ENCODE assay signal across 2 cellular contexts in genomic region chr3:38658886-38659285, GRCh38.
TF ChIP-seq lines count a peak whose summit lies in the region.

No MANE protein-coding gene starts in this region.

TF ChIP-seq in GM23338, 12 proteins besides CTCF, POLR2A, EP300 and RAD21:
- TF ChIP-seq ZNF462 (CRISPR knock-in tag; IDR thresholded peaks at IDR 0.05): no peak
- TF ChIP-seq JUNB (IDR thresholded peaks at IDR 0.05; ENCODE audit: unreplicated experiment): no peak
- no peak for TF ChIP-seq CREB1 (CRISPR knock-in tag; IDR thresholded peaks at IDR 0.05; ENCODE audit: low read depth)
- no peak for TF ChIP-seq EZH2phosphoT487 (IDR thresholded peaks at IDR 0.05; ENCODE audit: unreplicated experiment)
- TF ChIP-seq NANOG (IDR thresholded peaks at IDR 0.05; ENCODE audit: borderline replicate concordance): no peak
- no peak for TF ChIP-seq ETS1 (IDR thresholded peaks at IDR 0.05)
- TF ChIP-seq REST (IDR thresholded peaks at IDR 0.05; ENCODE audit: unreplicated experiment): no peak
- no peak for TF ChIP-seq ZNF331 (CRISPR knock-in tag; IDR thresholded peaks at IDR 0.05; ENCODE audit: low read depth)
- no peak for TF ChIP-seq EZH2 (IDR thresholded peaks at IDR 0.05; ENCODE audit: low read depth, unreplicated experiment)
- TF ChIP-seq ZNF114 (CRISPR knock-in tag; IDR thresholded peaks at IDR 0.05): no peak
- no peak for TF ChIP-seq STAT1 (IDR thresholded peaks at IDR 0.05; ENCODE audit: unreplicated experiment)
- TF ChIP-seq POLR2AphosphoS5 (IDR thresholded peaks at IDR 0.05; ENCODE audit: low read depth): no peak

TF ChIP-seq in endothelial cell of umbilical vein, 7 proteins besides CTCF, POLR2A, EP300 and RAD21:
- TF ChIP-seq EZH2 (IDR thresholded peaks at IDR 0.05; ENCODE audit: borderline replicate concordance, low read depth, low read length, severe bottlenecking) (no peak), GATA2 (IDR thresholded peaks at IDR 0.05; ENCODE audit: insufficient read depth, insufficient read length, low read depth, low read length) (no peak), MAX (IDR thresholded peaks at IDR 0.05; ENCODE audit: insufficient read depth, insufficient read length) (no peak), FOS (IDR thresholded peaks at IDR 0.05; ENCODE audit: borderline replicate concordance, insufficient read depth, low read length) (no peak), POLR2AphosphoS5 (IDR thresholded peaks at IDR 0.05; ENCODE audit: insufficient read depth, low read depth, low read length) (no peak), JUN (IDR thresholded peaks at IDR 0.05; ENCODE audit: borderline replicate concordance, insufficient read depth, insufficient read length, low read depth) (no peak), MYC (IDR thresholded peaks at IDR 0.05; ENCODE audit: low read depth, low read length) (no peak)
